Comparison of ENCODE assay signal across 1 cellular context in genomic region chr1:120176092-120176855, GRCh38.
TF ChIP-seq lines count a peak whose summit lies in the region.

SEC22B (minus strand) TSS chr1:120176520; CDS start chr1:120176381, 139 bp downstream.

TF ChIP-seq in HepG2, 621 proteins besides CTCF, POLR2A, EP300 and RAD21 (continued from another document and continues in another):
- TF ChIP-seq ZNF280D (CRISPR knock-in tag; IDR thresholded peaks at IDR 0.05) = peak; percentile 87
- peak; percentile 41; the same call in 1 of the 2 replicates for TF ChIP-seq SOX5 (CRISPR knock-in tag; IDR thresholded peaks at IDR 0.05; ENCODE audit: borderline replicate concordance)
- TF ChIP-seq ZNF674 (CRISPR knock-in tag; IDR thresholded peaks at IDR 0.05; ENCODE audit: low read depth) = no peak
- TF ChIP-seq ZBTB14 (CRISPR knock-in tag; IDR thresholded peaks at IDR 0.05) = no peak
- TF ChIP-seq ZKSCAN5 (CRISPR knock-in tag; IDR thresholded peaks at IDR 0.05) = no peak
- peak; percentile 96 for TF ChIP-seq POLR2AphosphoS5 (IDR thresholded peaks at IDR 0.05; ENCODE audit: low read depth, low read length)
- TF ChIP-seq ZSCAN5A (CRISPR knock-in tag; IDR thresholded peaks at IDR 0.05; ENCODE audit: borderline replicate concordance) = peak; percentile 69; the same call in 1 of the 2 replicates
- TF ChIP-seq PREB (CRISPR knock-in tag; IDR thresholded peaks at IDR 0.05) = no peak
- peak; percentile 63; the same call in 1 of the 2 replicates for TF ChIP-seq ZSCAN20 (CRISPR knock-in tag; IDR thresholded peaks at IDR 0.05; ENCODE audit: borderline replicate concordance)
- TF ChIP-seq ZNF275 (CRISPR knock-in tag; IDR thresholded peaks at IDR 0.05; ENCODE audit: borderline replicate concordance) = 0 out of 2 replicates have a peak, but pooled peaks have one; percentile 30
- no peak for TF ChIP-seq NR0B2 (CRISPR knock-in tag; IDR thresholded peaks at IDR 0.05)
- no peak for TF ChIP-seq PCBP1 (IDR thresholded peaks at IDR 0.05; ENCODE audit: borderline replicate concordance, low read depth, low read length)
- TF ChIP-seq ZNF225 (CRISPR knock-in tag; IDR thresholded peaks at IDR 0.05) = 0 out of 2 replicates have a peak, but pooled peaks have one; percentile 38
- no peak for TF ChIP-seq CREBL2 (CRISPR knock-in tag; IDR thresholded peaks at IDR 0.05; ENCODE audit: borderline replicate concordance)
- TF ChIP-seq ATF7-NPFF (CRISPR knock-in tag; IDR thresholded peaks at IDR 0.05; ENCODE audit: low read depth) = peak; percentile 37; the same call in 1 of the 2 replicates
- no peak for TF ChIP-seq ZNF17 (CRISPR knock-in tag; IDR thresholded peaks at IDR 0.05)
- TF ChIP-seq ZNF839 (CRISPR knock-in tag; IDR thresholded peaks at IDR 0.05; ENCODE audit: borderline replicate concordance) = peak; percentile 80; the same call in 1 of the 2 replicates
- TF ChIP-seq TBX3 (IDR thresholded peaks at IDR 0.05; ENCODE audit: borderline replicate concordance) = no peak
- peak; percentile 30; the same call in 1 of the 2 replicates for TF ChIP-seq NFYB (CRISPR knock-in tag; IDR thresholded peaks at IDR 0.05)
- no peak for TF ChIP-seq SAFB2 (CRISPR knock-in tag; IDR thresholded peaks at IDR 0.05; ENCODE audit: borderline replicate concordance, low read depth)
- TF ChIP-seq ZBTB33 (CRISPR knock-in tag; IDR thresholded peaks at IDR 0.05) = 0 out of 2 replicates have a peak, but pooled peaks have one; percentile 49
- TF ChIP-seq TIGD3 (CRISPR knock-in tag; IDR thresholded peaks at IDR 0.05; ENCODE audit: borderline replicate concordance) = no peak
- TF ChIP-seq ELF3 (CRISPR knock-in tag; IDR thresholded peaks at IDR 0.05) = peak; percentile 77
- TF ChIP-seq PBX2 (CRISPR knock-in tag; IDR thresholded peaks at IDR 0.05) = no peak
- TF ChIP-seq TFAP4 (IDR thresholded peaks at IDR 0.05; ENCODE audit: borderline replicate concordance, low read depth) = peak; percentile 81
- no peak for TF ChIP-seq KAT2B (IDR thresholded peaks at IDR 0.05; ENCODE audit: borderline replicate concordance, low read depth, low read length)
- peak; percentile 78; the same call in 1 of the 2 replicates for TF ChIP-seq SIN3B (IDR thresholded peaks at IDR 0.05; ENCODE audit: low read length)
- no peak for TF ChIP-seq KIAA2018 (CRISPR knock-in tag; IDR thresholded peaks at IDR 0.05; ENCODE audit: borderline replicate concordance)
- 0 out of 2 replicates have a peak, but pooled peaks have one; percentile 32 for TF ChIP-seq DR1 (CRISPR knock-in tag; IDR thresholded peaks at IDR 0.05)
